19 cellular contexts compared by ENCODE assay signal in the genomic region with DNA sequence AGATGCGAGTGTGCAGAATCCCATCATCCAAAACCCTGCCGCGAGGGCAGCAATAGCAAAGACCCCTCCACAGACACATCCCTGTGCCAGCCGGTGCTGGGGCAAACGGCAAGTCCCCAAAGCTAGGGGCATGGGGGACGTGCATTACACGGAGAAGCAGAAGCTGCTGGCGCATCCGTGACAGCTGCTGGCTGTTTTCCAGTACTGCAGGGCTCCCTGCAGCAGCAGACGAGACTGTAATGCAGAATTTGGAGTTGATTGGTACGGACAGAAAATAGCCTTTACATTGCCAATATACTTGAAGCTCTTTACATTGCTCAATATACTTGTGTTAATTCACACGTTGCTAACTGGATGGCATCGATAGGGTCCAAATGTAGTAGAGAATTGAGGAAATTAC.
DNase-seq lines count a peak whose midpoint lies in the region; ATAC-seq and TF ChIP-seq lines count a peak whose summit lies in the region.
"Had no signal": no experiment of that assay in that cellular context is flagged by ENCODE, and none has a peak within 500 bp of the region (broad histone marks: within the 10 kb centered on the region; RNA-seq: fewer than 3 reads in every experiment).

No MANE protein-coding gene starts in this region.

- no peaks in the 10 kb centered on the region for H3K27me3 ChIP-seq in breast epithelium
- no peaks in the 10 kb centered on the region for H3K27me3 ChIP-seq in dorsolateral prefrontal cortex
- H3K27me3 ChIP-seq: esophagus muscularis mucosa, neutrophil had no signal

- no peaks in the 10 kb centered on the region for H3K9me3 Mint-ChIP-seq in MCF 10A (ENCODE audit: unreplicated experiment)
- H3K9me3 Mint-ChIP-seq: central memory CD8-positive, alpha-beta T cell; IgD-negative memory B cell; immature natural killer cell had no signal

- no peaks in the 10 kb centered on the region for H3K4me1 Mint-ChIP-seq in MCF 10A (ENCODE audit: insufficient read depth, unreplicated experiment)
- H3K4me1 Mint-ChIP-seq: central memory CD8-positive, alpha-beta T cell; IgD-negative memory B cell; immature natural killer cell had no signal

- H3K36me3 Mint-ChIP-seq in MCF 10A (ENCODE audit: insufficient read depth, unreplicated experiment), result no peaks in the 10 kb centered on the region
- H3K36me3 Mint-ChIP-seq: IgD-negative memory B cell, immature natural killer cell had no signal

- no peaks in the 10 kb centered on the region for H3K4me1 ChIP-seq in breast epithelium
- H3K4me1 ChIP-seq: esophagus muscularis mucosa had no signal

- no peak overlapping the region for H3K4me3 ChIP-seq in breast epithelium
- peak overlapping the region in 58 of 59 donors; percentile 8 to 73 (median 49) for H3K4me3 ChIP-seq in dorsolateral prefrontal cortex
- H3K4me3 ChIP-seq: esophagus muscularis mucosa had no signal

- no peaks in the 10 kb centered on the region for H3K36me3 ChIP-seq in breast epithelium
- H3K36me3 ChIP-seq: esophagus muscularis mucosa, neutrophil had no signal

- no peak overlapping the region for H3K27ac ChIP-seq in breast epithelium
- peak overlapping the region in 8 of 59 donors; percentile 23 to 76 (median 50) for H3K27ac ChIP-seq in dorsolateral prefrontal cortex
- H3K27ac ChIP-seq: esophagus muscularis mucosa, neutrophil had no signal

- no peaks in the 10 kb centered on the region for H3K9me3 ChIP-seq in breast epithelium
- H3K9me3 ChIP-seq: esophagus muscularis mucosa, neutrophil had no signal

- TF ChIP-seq CTCF in MCF 10A (IDR thresholded peaks at IDR 0.05; ENCODE audit: unreplicated experiment) (no peak), breast epithelium (IDR thresholded peaks at IDR 0.05) (no peak), dorsolateral prefrontal cortex (IDR thresholded peaks at IDR 0.05 in 54 of 56, conservative IDR thresholded peaks at IDR 0.05 in 2 of 56; ENCODE audit: low read depth in 1 of 56, partially characterized antibody in 56 of 56) (peak in 14 of 56 donors; percentile 11 to 46 (median 18))

- BruUV-seq in MCF 10A (replicated peaks; lab: Mats Ljungman, UMichigan), result no TSS peak

- no peak for TF ChIP-seq POLR2A in breast epithelium (IDR thresholded peaks at IDR 0.05)

- no peak overlapping the region for H3K27ac Mint-ChIP-seq in MCF 10A (ENCODE audit: low read depth, unreplicated experiment)
- H3K27ac Mint-ChIP-seq: IgD-negative memory B cell, immature natural killer cell had no signal

- no peak for ATAC-seq in HG02759 (IDR thresholded peaks at IDR 0.05; ENCODE audit: unreplicated experiment)

- peak; percentile 6 for DNase-seq in MCF 10A (ENCODE audit: unreplicated experiment)
- no peak for DNase-seq in breast epithelium (ENCODE audit: low spot score in 2 of 2)
- DNase-seq in RPMI7951 (ENCODE audit: low read depth), result peak; percentile 17
- peak in 5 of 10 donors; percentile 20 to 55 (median 49) for DNase-seq in dorsolateral prefrontal cortex
- DNase-seq in superior temporal gyrus (ENCODE audit: extremely low spot score), result peak; percentile 58
- DNase-seq in iPS-NIHi11 (ENCODE audit: low spot score), result no peak
- DNase-seq in glomerular visceral epithelial cell (ENCODE audit: extremely low spot score), result no peak
- DNase-seq: ACHN; activated CD4-positive, alpha-beta T cell treated with anti-CD3 and anti-CD28 coated beads, Interleukin-2, amount 50 U/mL, for 48 hours; activated naive CD4-positive, alpha-beta T cell; effector CD4-positive, alpha-beta T cell; HCEC 1CT; immature natural killer cell; NCI-H2029 had no signal

- POLR2A ChIA-PET in MCF 10A (lab: Yijun Ruan, JAX), result no interaction called here

- intact Hi-C loops in MCF 10A (cut with micrococcal nuclease), result no loop called here
- intact Hi-C loops in breast epithelium (cut with DNase I; ENCODE audit: low total_unique reads), result no loop called here
- intact Hi-C loops in dorsolateral prefrontal cortex (cut with DNase I), result no loop called here

- no peaks in the 10 kb centered on the region for H3K27me3 Mint-ChIP-seq in MCF 10A (ENCODE audit: insufficient read depth, unreplicated experiment)

- H3K4me3 Mint-ChIP-seq in MCF 10A (ENCODE audit: unreplicated experiment), result no peak overlapping the region
- H3K4me3 Mint-ChIP-seq: central memory CD8-positive, alpha-beta T cell; IgD-negative memory B cell; immature natural killer cell had no signal

- CTCF ChIA-PET in MCF 10A (lab: Yijun Ruan, JAX), result interaction anchor here (0.8 kb wide), 1 partner anchor 145 kb away, joined by 3 read pairs; no protein-coding TSS in a partner anchor

Comparison
In these comparisons a context has a peak if more than half of its experiments do, and no peak if none do; other contexts are left out.
1. DNase-seq: peak in MCF 10A (single experiment), RPMI7951 (single experiment) and superior temporal gyrus (single experiment); none in breast epithelium (0 of 2), iPS-NIHi11 (single experiment) and glomerular visceral epithelial cell (single experiment).
2. H3K4me3 ChIP-seq: peak in dorsolateral prefrontal cortex (58 of 59); none in breast epithelium (0 of 3).